ENCODE assay signal across 16 cellular contexts in genomic region chr12:93922583-93923006, GRCh38.
DNase-seq lines count a peak whose midpoint lies in the region; ATAC-seq and TF ChIP-seq lines count a peak whose summit lies in the region.
"Had no signal": no experiment of that assay in that cellular context is flagged by ENCODE, and none has a peak within 500 bp of the region (broad histone marks: within the 10 kb centered on the region; RNA-seq: fewer than 3 reads in every experiment).

No MANE protein-coding gene starts in this region.

- peak overlapping the region; percentile 3 for H3K4me2 ChIP-seq in osteoblast (ENCODE audit: insufficient read depth, low read length)

- H3K4me3 ChIP-seq in osteoblast (ENCODE audit: insufficient read depth, low read length) (no peak overlapping the region), transverse colon (no peak overlapping the region)

- ATAC-seq in HG02623 (IDR thresholded peaks at IDR 0.05; ENCODE audit: unreplicated experiment): no peak
- ATAC-seq: Right ventricle myocardium inferior had no signal

- H3K79me2 ChIP-seq in osteoblast (ENCODE audit: insufficient read depth, low read length): no peaks in the 10 kb centered on the region

- peaks cover 17% of the 10 kb centered on the region for H3K4me1 ChIP-seq in osteoblast (ENCODE audit: insufficient read depth, low read length)
- no peaks in the 10 kb centered on the region for H3K4me1 ChIP-seq in transverse colon

- TF ChIP-seq CTCF in osteoblast (IDR thresholded peaks at IDR 0.05; ENCODE audit: extremely low read depth, low read depth, low read length): no peak
- TF ChIP-seq CTCF in transverse colon (IDR thresholded peaks at IDR 0.05): no peak

- DNase-seq in EH (ENCODE audit: low read depth): peak; percentile 57
- DNase-seq in M059J (ENCODE audit: low read depth): peak; percentile 73
- DNase-seq in amniotic epithelial cell (ENCODE audit: low read depth): peak; percentile 62
- DNase-seq in osteoblast (ENCODE audit: insufficient read length, low spot score, missing footprints): no peak
- no peak for DNase-seq in HCEC 1CT
- no peak for DNase-seq in DMS53 (lab: John Stamatoyannopoulos, UW)
- no peak for DNase-seq in transverse colon
- DNase-seq: ACHN; Caco-2; Kasumi-1; NCI-H1105; NCI-H2081; NCI-H2171 treated with DMSO at 0.1 percent for 48 hours; NK-92 treated with Interleukin-12 subunit alpha and Interleukin-12 subunit beta, amount 100 ng/mL, for 24 hours had no signal

- intact Hi-C loops in transverse colon (cut with DNase I; ENCODE audit: low total_unique reads): no loop called here

- H2AFZ ChIP-seq in osteoblast (ENCODE audit: low read length): no peak overlapping the region

- no peaks in the 10 kb centered on the region for H3K36me3 ChIP-seq in osteoblast (ENCODE audit: insufficient read depth, low read length)
- no peaks in the 10 kb centered on the region for H3K36me3 ChIP-seq in transverse colon

- H3K27me3 ChIP-seq in osteoblast (ENCODE audit: insufficient read depth, low read length) (no peaks in the 10 kb centered on the region), transverse colon (no peaks in the 10 kb centered on the region)

- H4K20me1 ChIP-seq in osteoblast (ENCODE audit: insufficient read depth, low read length): no peaks in the 10 kb centered on the region

- H3K9me3 ChIP-seq in osteoblast (ENCODE audit: low read depth, low read length): peaks cover 3% of the 10 kb centered on the region
- peaks cover 0 to 10% of the 10 kb centered on the region in 2 donors for H3K9me3 ChIP-seq in transverse colon

- H3K27ac ChIP-seq in osteoblast (ENCODE audit: low read depth, low read length) (no peak overlapping the region), transverse colon (no peak overlapping the region)

- 61% methylated on average over 2 to 5 of the region's 5 CpGs for WGBS in transverse colon (ENCODE audit: low coverage in 1 of 2), 2 donors

- in situ Hi-C loops in transverse colon (cut with MboI; ENCODE audit: low pct_ligation_motif_present in 1 of 4, low pct_unique_long_range_greater_than_20kb in 1 of 4, low sequenced_read_pairs in 3 of 4): no loop called here

- no peak for TF ChIP-seq POLR2A in transverse colon (IDR thresholded peaks at IDR 0.05)

- TF ChIP-seq EP300 in transverse colon (IDR thresholded peaks at IDR 0.05; ENCODE audit: low read depth): no peak

Comparison
In these comparisons a context has a peak if more than half of its experiments do, and no peak if none do; other contexts are left out.
1. DNase-seq: peak in EH (single experiment), M059J (single experiment) and amniotic epithelial cell (single experiment); none in osteoblast (single experiment), HCEC 1CT (single experiment), DMS53 (single experiment) and transverse colon (single experiment).